In genomic region chr17:17476865-17477467, GRCh38 we compare ENCODE assay signal across 7 cellular contexts. TPM values are rescaled to one million over a fixed set of nuclear protein-coding genes. Genes with fewer than 3 reads are reported as not detected.
DNase-seq lines count a peak whose midpoint lies in the region; ATAC-seq and TF ChIP-seq lines count a peak whose summit lies in the region.

A gene with protein sequence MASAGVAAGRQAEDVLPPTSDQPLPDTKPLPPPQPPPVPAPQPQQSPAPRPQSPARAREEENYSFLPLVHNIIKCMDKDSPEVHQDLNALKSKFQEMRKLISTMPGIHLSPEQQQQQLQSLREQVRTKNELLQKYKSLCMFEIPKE (plus strand): TSS chr17:17477000. CDS start chr17:17477042, 42 bp downstream.

- intact Hi-C loops in spleen (cut with DNase I; ENCODE audit: low total_unique reads), result no loop called here

- peaks cover 17 to 61% (median 50%) of the 10 kb centered on the region in 6 donors for H3K4me1 ChIP-seq in spleen

- ATAC-seq in GM18520 (IDR thresholded peaks at IDR 0.05; ENCODE audit: unreplicated experiment) (peak; percentile 70), HG03108 (IDR thresholded peaks at IDR 0.05; ENCODE audit: unreplicated experiment) (peak; percentile 71)
- ATAC-seq in activated CD4-positive, CD25-positive, alpha-beta regulatory T cell treated with anti-CD3 and anti-CD28 coated beads, Interleukin-2, amount 50 U/mL, for 24 hours, result peak; percentile 92 to 95

- 0 to 1% (median 0%) methylated on average over 41 to 47 of the region's 47 CpGs for WGBS in spleen, 5 donors

- no peaks in the 10 kb centered on the region for H3K9me3 ChIP-seq in spleen

- peaks cover 0 to 23% (median 0%) of the 10 kb centered on the region in 6 donors for H3K36me3 ChIP-seq in spleen

- DNase-seq in NCI-H345 (lab: John Stamatoyannopoulos, UW) (peak; percentile 90), iris pigment epithelial cell (ENCODE audit: low read depth) (peak; percentile 87), spleen (peak; percentile 97)
- peak; percentile 91 for DNase-seq in central memory CD4-positive, alpha-beta T cell

- H3K4me3 ChIP-seq in spleen, result peak within 1 kb of the TSS; percentile 77 to 98 (median 88)

- peak within 1 kb of the TSS; percentile 75 to 95 (median 92) for H3K27ac ChIP-seq in spleen

- peak in 1 of 11 experiments; percentile 11 for TF ChIP-seq CTCF in spleen (IDR thresholded peaks at IDR 0.05 in 8 of 11, conservative IDR thresholded peaks at IDR 0.05 in 3 of 11)

- TF ChIP-seq POLR2A in spleen (IDR thresholded peaks at IDR 0.05), result no peak

- H3K27me3 ChIP-seq in spleen (replicated peaks in 1 of 7), result no peaks in the 10 kb centered on the region

RNA-seq across cellular contexts. Expression of the gene that starts here (rescaled TPM):
- total RNA-seq in spleen, result 10 to 100 TPM; 13.8 to 19.2 (median 16.6) TPM
- 10 to 100 TPM in 2 of 3 donors, 1 to 10 TPM in 1; 8.5 to 13.7 (median 10.3) TPM for polyA plus RNA-seq in spleen

Comparison
In these comparisons a context has a peak if more than half of its experiments do, and no peak if none do; other contexts are left out.
1. Peak in every context shown above with its lines: DNase-seq, ATAC-seq, H3K4me3 ChIP-seq and H3K27ac ChIP-seq.